ENCODE assay signal across 8 cellular contexts in genomic region chr11:66277475-66278391, GRCh38. TPM values are rescaled to one million over a fixed set of nuclear protein-coding genes. Genes with fewer than 3 reads are reported as not detected.
DNase-seq lines count a peak whose midpoint lies in the region; ATAC-seq, FAIRE-seq and TF ChIP-seq lines count a peak whose summit lies in the region.

Gene CNIH2, plus strand, starts transcription at chr11:66278175. Its CDS starts 282 bp downstream, at chr11:66278457.

- H4K20me1 ChIP-seq in osteoblast (ENCODE audit: insufficient read depth, low read length), result peaks cover 20% of the 10 kb centered on the region

- no peak within 1 kb of the TSS for H3K4me2 ChIP-seq in osteoblast (ENCODE audit: insufficient read depth, low read length)

- POLR2A ChIA-PET in activated CD4-positive, alpha-beta memory T cell treated with anti-CD3 and anti-CD28 coated beads for 36 hours (lab: Charles Lee), result interaction anchor here (0.9 kb wide), 2 partner anchors 9 to 10 kb away, joined by 3 to 5 read pairs; no protein-coding TSS in a partner anchor

- H3K27me3 Mint-ChIP-seq in activated CD4-positive, alpha-beta memory T cell treated with anti-CD3 and anti-CD28 coated beads for 36 hours, result no peaks in the 10 kb centered on the region

- H3K36me3 Mint-ChIP-seq in activated CD4-positive, alpha-beta memory T cell treated with anti-CD3 and anti-CD28 coated beads for 36 hours, result peaks cover 7% of the 10 kb centered on the region

- TF ChIP-seq EP300 in esophagus muscularis mucosa (IDR thresholded peaks at IDR 0.05), result no peak

- H3K9ac ChIP-seq in kidney (ENCODE audit: low read length in 2 of 2), result no peak within 1 kb of the TSS

- H3K4me1 ChIP-seq in esophagus muscularis mucosa, result peaks cover 16 to 31% (median 25%) of the 10 kb centered on the region in 4 donors
- peaks cover 3% of the 10 kb centered on the region for H3K4me1 ChIP-seq in osteoblast (ENCODE audit: insufficient read depth, low read length)
- H3K4me1 ChIP-seq in kidney (ENCODE audit: control insufficient read depth in 1 of 2, insufficient read depth in 1 of 2, low read depth in 1 of 2, low read length in 2 of 2), result peaks cover 0 to 5% of the 10 kb centered on the region in 2 donors

- peak within 1 kb of the TSS; percentile 41 for H3K4me3 Mint-ChIP-seq in activated CD4-positive, alpha-beta memory T cell treated with anti-CD3 and anti-CD28 coated beads for 36 hours

- CTCF ChIA-PET in activated CD4-positive, alpha-beta memory T cell treated with anti-CD3 and anti-CD28 coated beads for 36 hours (lab: Charles Lee), result interaction anchor here (0.6 to 0.7 kb wide), 2 partner anchors 18 to 56 kb away, joined by 3 read pairs; no protein-coding TSS in a partner anchor

- DNase-seq in Daoy (ENCODE audit: low read depth) (peak; percentile 51), KG1 (lab: John Stamatoyannopoulos, UW) (peak; percentile 55), esophagus muscularis mucosa (ENCODE audit: extremely low spot score) (no peak), osteoblast (ENCODE audit: insufficient read length, low spot score, missing footprints) (peak; percentile 98), Ammon's horn (ENCODE audit: low spot score) (no peak), kidney (no peak)
- DNase-seq in activated CD4-positive, alpha-beta memory T cell treated with anti-CD3 and anti-CD28 coated beads for 36 hours, result peak; percentile 47

- ATAC-seq in HG03457 (IDR thresholded peaks at IDR 0.05; ENCODE audit: unreplicated experiment), result no peak

- H2AFZ ChIP-seq in osteoblast (ENCODE audit: low read length), result no peak within 1 kb of the TSS

- H3K27ac Mint-ChIP-seq in activated CD4-positive, alpha-beta memory T cell treated with anti-CD3 and anti-CD28 coated beads for 36 hours, result no peak within 1 kb of the TSS

- peaks cover 14% of the 10 kb centered on the region for H3K4me1 Mint-ChIP-seq in activated CD4-positive, alpha-beta memory T cell treated with anti-CD3 and anti-CD28 coated beads for 36 hours (ENCODE audit: low read depth)

- H3K27ac ChIP-seq in esophagus muscularis mucosa (replicated peaks in 1 of 4) (peak within 1 kb of the TSS; percentile 58 to 76 (median 70)), osteoblast (ENCODE audit: low read depth, low read length) (no peak within 1 kb of the TSS), kidney (ENCODE audit: low read depth in 2 of 2, low read length in 2 of 2) (no peak within 1 kb of the TSS)

- TF ChIP-seq POLR2A in esophagus muscularis mucosa (IDR thresholded peaks at IDR 0.05; ENCODE audit: low read depth), result no peak

- H3K9me3 ChIP-seq in esophagus muscularis mucosa, result no peaks in the 10 kb centered on the region
- no peaks in the 10 kb centered on the region for H3K9me3 ChIP-seq in osteoblast (ENCODE audit: low read depth, low read length)
- H3K9me3 ChIP-seq in kidney (ENCODE audit: control insufficient read depth in 1 of 2, low read length in 2 of 2), result no peaks in the 10 kb centered on the region

- H3K4me3 ChIP-seq in esophagus muscularis mucosa, result peak within 1 kb of the TSS; percentile 44 to 56 (median 50)
- peak within 1 kb of the TSS; percentile 37 for H3K4me3 ChIP-seq in osteoblast (ENCODE audit: insufficient read depth, low read length)
- no peak within 1 kb of the TSS for H3K4me3 ChIP-seq in kidney (ENCODE audit: low read length in 2 of 2)

- peaks cover 23 to 43% (median 42%) of the 10 kb centered on the region in 4 donors for H3K36me3 ChIP-seq in esophagus muscularis mucosa
- peaks cover 31% of the 10 kb centered on the region for H3K36me3 ChIP-seq in osteoblast (ENCODE audit: insufficient read depth, low read length)
- H3K36me3 ChIP-seq in kidney (ENCODE audit: control insufficient read depth in 1 of 2, insufficient read depth in 2 of 2, low read length in 2 of 2), result peaks cover 16 to 21% of the 10 kb centered on the region in 2 donors

- no peak for FAIRE-seq in kidney (lab: Jason Lieb, UNC)

- TF ChIP-seq CTCF in esophagus muscularis mucosa (IDR thresholded peaks at IDR 0.05), result no peak
- TF ChIP-seq CTCF in osteoblast (IDR thresholded peaks at IDR 0.05; ENCODE audit: extremely low read depth, low read depth, low read length), result no peak
- no peak for TF ChIP-seq CTCF in kidney (IDR thresholded peaks at IDR 0.05; ENCODE audit: borderline replicate concordance, extremely low read depth, insufficient read depth)

- H3K79me2 ChIP-seq in osteoblast (ENCODE audit: insufficient read depth, low read length), result no peaks in the 10 kb centered on the region

- H3K9me3 Mint-ChIP-seq in activated CD4-positive, alpha-beta memory T cell treated with anti-CD3 and anti-CD28 coated beads for 36 hours, result no peaks in the 10 kb centered on the region

- H3K27me3 ChIP-seq in esophagus muscularis mucosa, result no peaks in the 10 kb centered on the region
- peaks cover 6% of the 10 kb centered on the region for H3K27me3 ChIP-seq in osteoblast (ENCODE audit: insufficient read depth, low read length)

- 28% methylated on average over 2 of the region's 89 CpGs for WGBS in esophagus muscularis mucosa

- intact Hi-C loops in activated CD4-positive, alpha-beta memory T cell treated with anti-CD3 and anti-CD28 coated beads for 36 hours (cut with micrococcal nuclease), result no loop called here
- intact Hi-C loops in esophagus muscularis mucosa (cut with DNase I), result no loop called here
- intact Hi-C loops in kidney (cut with DNase I), result loop anchor here (10.0 kb wide), 1 partner anchor 53 kb away; no protein-coding TSS in a partner anchor

RNA-seq across cellular contexts. Expression of gene CNIH2, which starts in this region (rescaled TPM):
- 0.40 and 0.98 TPM in 2 replicates for total RNA-seq in Daoy (2014; rRNA removed; shearing (Covaris generic))
- 1 to 10 TPM in 1 of 2 experiments, under 1 TPM in 1; 0.39 to 1.5 TPM for total RNA-seq in activated CD4-positive, alpha-beta memory T cell treated with anti-CD3 and anti-CD28 coated beads for 36 hours
- total RNA-seq in esophagus muscularis mucosa, result under 1 TPM in 1 of 4 donors, not detected in 3; 0.40 TPM
- under 0.01 TPM in 1 of 2 replicates, not detected in the other for total RNA-seq in osteoblast
- 0.63 TPM for total RNA-seq in kidney
- not detected for polyA plus RNA-seq in kidney (ENCODE audit: insufficient read depth, low read depth, low replicate concordance)

Comparison
In these comparisons a context has a peak if more than half of its experiments do, and no peak if none do; other contexts are left out.
1. Peak in DNase-seq in Daoy; RNA of the gene not detected or under 1 TPM.
2. Peak in DNase-seq and H3K4me3 ChIP-seq in osteoblast; RNA of the gene not detected or under 1 TPM.
3. DNase-seq: peak in KG1 (single experiment) and activated CD4-positive, alpha-beta memory T cell treated with anti-CD3 and anti-CD28 coated beads for 36 hours (single experiment); none in esophagus muscularis mucosa (single experiment), Ammon's horn (single experiment) and kidney (single experiment).
4. H3K27ac ChIP-seq: peak in esophagus muscularis mucosa (4 of 4); none in osteoblast (single experiment) and kidney (0 of 2).
5. H3K4me3 ChIP-seq: peak in esophagus muscularis mucosa (4 of 4); none in kidney (0 of 2).